8 cellular contexts compared by ENCODE assay signal in genomic region chr1:206002833-206003532, GRCh38. TPM values are rescaled to one million over a fixed set of nuclear protein-coding genes. Genes with fewer than 3 reads are reported as not detected.
DNase-seq lines count a peak whose midpoint lies in the region; ATAC-seq and TF ChIP-seq lines count a peak whose summit lies in the region.

A gene with protein sequence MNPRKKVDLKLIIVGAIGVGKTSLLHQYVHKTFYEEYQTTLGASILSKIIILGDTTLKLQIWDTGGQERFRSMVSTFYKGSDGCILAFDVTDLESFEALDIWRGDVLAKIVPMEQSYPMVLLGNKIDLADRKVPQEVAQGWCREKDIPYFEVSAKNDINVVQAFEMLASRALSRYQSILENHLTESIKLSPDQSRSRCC (minus strand): TSS chr1:206003395. CDS start chr1:205994135, 9,260 bp downstream.

- no peak within 1 kb of the TSS for H3K4me3 Mint-ChIP-seq in activated T-cell treated with anti-CD3 and anti-CD28 coated beads, Interleukin-2, amount 50 U/mL, for 24 hours

- no peak for TF ChIP-seq POLR2A in Peyer's patch (IDR thresholded peaks at IDR 0.05)

- H3K27me3 Mint-ChIP-seq in activated T-cell treated with anti-CD3 and anti-CD28 coated beads, Interleukin-2, amount 50 U/mL, for 24 hours: peaks cover 16% of the 10 kb centered on the region

- no peaks in the 10 kb centered on the region for H3K27me3 ChIP-seq in Peyer's patch

- DNase-seq in AG20443 (ENCODE audit: low spot score): peak; percentile 91
- peak in 1 of 3 donors; percentile 62 for DNase-seq in Peyer's patch
- DNase-seq in fibroblast of peridontal ligament (ENCODE audit: extremely low read depth): peak; percentile 81
- peak; percentile 47 for DNase-seq in occipital lobe (lab: John Stamatoyannopoulos, UW)
- no peak for DNase-seq in GM20000 (ENCODE audit: low spot score)
- DNase-seq in stimulated activated naive CD8-positive, alpha-beta T cell treated with anti-CD3 and anti-CD28 coated beads, Interleukin-15, Interleukin-2, amounts not matched to agents 100 U/mL and 50 U/mL, for 24 hours: no peak
- DNase-seq in activated T-cell treated with anti-CD3 and anti-CD28 coated beads, Interleukin-2, amount 50 U/mL, for 24 hours: no peak

- peaks cover 0 to 8% (median 0%) of the 10 kb centered on the region in 4 donors for H3K4me1 ChIP-seq in Peyer's patch

- peaks cover 31% of the 10 kb centered on the region for H3K4me1 Mint-ChIP-seq in activated T-cell treated with anti-CD3 and anti-CD28 coated beads, Interleukin-2, amount 50 U/mL, for 24 hours (ENCODE audit: low read depth)

- no peaks in the 10 kb centered on the region for H3K9me3 Mint-ChIP-seq in activated T-cell treated with anti-CD3 and anti-CD28 coated beads, Interleukin-2, amount 50 U/mL, for 24 hours

- no peaks in the 10 kb centered on the region for H3K36me3 ChIP-seq in Peyer's patch

- H3K27ac ChIP-seq in Peyer's patch: peak within 1 kb of the TSS in 3 of 4 donors; percentile 35 to 63 (median 40)

- no peak for TF ChIP-seq CTCF in Peyer's patch (IDR thresholded peaks at IDR 0.05)
- TF ChIP-seq CTCF in GM20000 (IDR thresholded peaks at IDR 0.05; ENCODE audit: extremely low read depth, missing control alignments): no peak

- no peak within 1 kb of the TSS for H3K27ac Mint-ChIP-seq in activated T-cell treated with anti-CD3 and anti-CD28 coated beads, Interleukin-2, amount 50 U/mL, for 24 hours

- H3K4me3 ChIP-seq in Peyer's patch: peak within 1 kb of the TSS in 2 of 4 donors; percentile 1 to 8

- no peaks in the 10 kb centered on the region for H3K9me3 ChIP-seq in Peyer's patch

- H3K36me3 Mint-ChIP-seq in activated T-cell treated with anti-CD3 and anti-CD28 coated beads, Interleukin-2, amount 50 U/mL, for 24 hours (ENCODE audit: low read depth): no peaks in the 10 kb centered on the region

- no peak for ATAC-seq in stimulated activated naive CD8-positive, alpha-beta T cell treated with anti-CD3 and anti-CD28 coated beads, Interleukin-15, Interleukin-2, amounts not matched to agents 100 U/mL and 50 U/mL, for 24 hours
- no peak for ATAC-seq in HG03342 (IDR thresholded peaks at IDR 0.05; ENCODE audit: unreplicated experiment)

RNA-seq across cellular contexts. Expression of the gene that starts here (rescaled TPM):
- total RNA-seq in Peyer's patch: under 1 TPM in 3 of 4 donors, not detected in 1; 0.35 to 0.47 (median 0.40) TPM
- total RNA-seq in occipital lobe: 0.78 TPM

Comparison
In these comparisons a context has a peak if more than half of its experiments do, and no peak if none do; other contexts are left out.
1. Peak in DNase-seq in occipital lobe; RNA of the gene not detected or under 1 TPM.
2. DNase-seq: peak in AG20443 (single experiment) and fibroblast of peridontal ligament (single experiment); none in GM20000 (single experiment), stimulated activated naive CD8-positive, alpha-beta T cell treated with anti-CD3 and anti-CD28 coated beads, Interleukin-15, Interleukin-2, amounts not matched to agents 100 U/mL and 50 U/mL, for 24 hours (single experiment) and activated T-cell treated with anti-CD3 and anti-CD28 coated beads, Interleukin-2, amount 50 U/mL, for 24 hours (single experiment).